Comparison of ENCODE assay signal across 11 cellular contexts in genomic region chr10:34538291-34538829, GRCh38.
DNase-seq lines count a peak whose midpoint lies in the region; ATAC-seq and TF ChIP-seq lines count a peak whose summit lies in the region.
"Had no signal": no experiment of that assay in that cellular context is flagged by ENCODE, and none has a peak within 500 bp of the region (broad histone marks: within the 10 kb centered on the region; RNA-seq: fewer than 3 reads in every experiment).

No MANE protein-coding gene starts in this region.

- H3K4me1 ChIP-seq in gastroesophageal sphincter: peaks cover 0 to 35% (median 0%) of the 10 kb centered on the region in 3 donors
- H3K4me1 ChIP-seq in body of pancreas: no peaks in the 10 kb centered on the region

- intact Hi-C loops in activated B cell treated with CpG ODN at 0.5 μM for 24 hours (cut with micrococcal nuclease): no loop called here
- intact Hi-C loops in body of pancreas (cut with DNase I): no loop called here

- H3K4me3 Mint-ChIP-seq in activated B cell treated with CpG ODN at 0.5 μM for 24 hours: peak overlapping the region; percentile 42
- H3K4me3 Mint-ChIP-seq: central memory CD8-positive, alpha-beta T cell had no signal

- H3K36me3 ChIP-seq in gastroesophageal sphincter (no peaks in the 10 kb centered on the region), body of pancreas (replicated peaks in 1 of 2; ENCODE audit: insufficient read depth in 1 of 2, low read depth in 2 of 2) (no peaks in the 10 kb centered on the region)

- H3K27me3 ChIP-seq in gastroesophageal sphincter: no peaks in the 10 kb centered on the region
- H3K27me3 ChIP-seq in body of pancreas: no peaks in the 10 kb centered on the region

- H3K27ac ChIP-seq in gastroesophageal sphincter: peak overlapping the region in 2 of 4 donors; percentile 13 to 59
- no peak overlapping the region for H3K27ac ChIP-seq in body of pancreas

- H3K4me3 ChIP-seq in gastroesophageal sphincter (no peak overlapping the region), body of pancreas (no peak overlapping the region)

- no peak overlapping the region for H3K27ac Mint-ChIP-seq in activated B cell treated with CpG ODN at 0.5 μM for 24 hours

- H3K4me1 Mint-ChIP-seq in activated B cell treated with CpG ODN at 0.5 μM for 24 hours: peaks cover 15% of the 10 kb centered on the region
- H3K4me1 Mint-ChIP-seq: central memory CD8-positive, alpha-beta T cell had no signal

- CTCF ChIA-PET in activated B cell treated with CpG ODN at 0.5 μM for 24 hours (lab: Charles Lee): no interaction called here

- H3K9me3 ChIP-seq in gastroesophageal sphincter (no peaks in the 10 kb centered on the region), body of pancreas (no peaks in the 10 kb centered on the region)
- H3K9me3 ChIP-seq: SK-N-SH had no signal

- H3K36me3 Mint-ChIP-seq in activated B cell treated with CpG ODN at 0.5 μM for 24 hours (ENCODE audit: low read depth): no peaks in the 10 kb centered on the region

- POLR2A ChIA-PET in activated B cell treated with CpG ODN at 0.5 μM for 24 hours (lab: Charles Lee): no interaction called here

- DNase-seq in activated B cell treated with CpG ODN at 0.5 μM for 24 hours (no peak), retina (peak; percentile 18), NCI-H1436 treated with DMSO at 0.1 percent for 48 hours (lab: John Stamatoyannopoulos, UW) (no peak), body of pancreas (no peak)
- DNase-seq: SK-N-SH; stimulated activated naive CD8-positive, alpha-beta T cell treated with anti-CD3 and anti-CD28 coated beads, Interleukin-15, Interleukin-2, amounts not matched to agents 100 U/mL and 50 U/mL, for 24 hours had no signal

- no peak for TF ChIP-seq CTCF in activated B cell treated with CpG ODN at 0.5 μM for 24 hours (IDR thresholded peaks at IDR 0.05)
- no peak for TF ChIP-seq CTCF in gastroesophageal sphincter (IDR thresholded peaks at IDR 0.05)
- no peak for TF ChIP-seq CTCF in body of pancreas (IDR thresholded peaks at IDR 0.05)

- H3K9me3 Mint-ChIP-seq in activated B cell treated with CpG ODN at 0.5 μM for 24 hours: no peaks in the 10 kb centered on the region
- H3K9me3 Mint-ChIP-seq: central memory CD8-positive, alpha-beta T cell had no signal

- WGBS in gastroesophageal sphincter (ENCODE audit: low coverage in 1 of 2), 2 donors: 48 to 62% methylated on average over 3 to 10 of the region's 10 CpGs
- 76 to 80% methylated on average over 10 of the region's 10 CpGs for WGBS in body of pancreas, 2 donors

- TF ChIP-seq POLR2A in gastroesophageal sphincter (IDR thresholded peaks at IDR 0.05): no peak
- no peak for TF ChIP-seq POLR2A in body of pancreas (IDR thresholded peaks at IDR 0.05)

- TF ChIP-seq EP300 in gastroesophageal sphincter (IDR thresholded peaks at IDR 0.05): no peak

- ATAC-seq in GM19043 (IDR thresholded peaks at IDR 0.05; ENCODE audit: low read depth, unreplicated experiment) (peak; percentile 47), HG02852 (IDR thresholded peaks at IDR 0.05; ENCODE audit: unreplicated experiment) (peak; percentile 40), activated B cell treated with CpG ODN at 0.5 μM for 24 hours (ENCODE audit: low read depth) (no peak), HG02840 (IDR thresholded peaks at IDR 0.05; ENCODE audit: low FRiP score, unreplicated experiment) (no peak), gastroesophageal sphincter (no peak), body of pancreas (no peak)
- ATAC-seq: stimulated activated naive CD8-positive, alpha-beta T cell treated with anti-CD3 and anti-CD28 coated beads, Interleukin-15, Interleukin-2, amounts not matched to agents 100 U/mL and 50 U/mL, for 24 hours had no signal

- no peaks in the 10 kb centered on the region for H3K27me3 Mint-ChIP-seq in activated B cell treated with CpG ODN at 0.5 μM for 24 hours
- H3K27me3 Mint-ChIP-seq: central memory CD8-positive, alpha-beta T cell had no signal

Comparison
In these comparisons a context has a peak if more than half of its experiments do, and no peak if none do; other contexts are left out.
1. ATAC-seq: peak in GM19043 (single experiment) and HG02852 (single experiment); none in activated B cell treated with CpG ODN at 0.5 μM for 24 hours (single experiment), HG02840 (single experiment), gastroesophageal sphincter (single experiment) and body of pancreas (single experiment).